Comparison of ENCODE assay signal across 15 cellular contexts in genomic region chr20:24871429-24872213, GRCh38.
DNase-seq lines count a peak whose midpoint lies in the region; ATAC-seq and TF ChIP-seq lines count a peak whose summit lies in the region.
"Had no signal": no experiment of that assay in that cellular context is flagged by ENCODE, and none has a peak within 500 bp of the region (broad histone marks: within the 10 kb centered on the region; RNA-seq: fewer than 3 reads in every experiment).

No MANE protein-coding gene starts in this region.

- intact Hi-C loops in activated T-helper 1 cell treated with anti-CD3 and anti-CD28 coated beads, Interleukin-12 subunit alpha, Interleukin-12 subunit beta, Interleukin-2, Interleukin-4 antibody, amounts not matched to agents 30 ng/mL and 10 ng/mL and 1 ng/mL, durations not matched to agents 14 hours and 24 hours and 36 hours (cut with micrococcal nuclease): no loop called here

- H3K9me3 Mint-ChIP-seq in progenitor cell of endocrine pancreas (ENCODE audit: low read depth): peaks cover 3% of the 10 kb centered on the region
- H3K9me3 Mint-ChIP-seq in activated T-helper 1 cell treated with anti-CD3 and anti-CD28 coated beads, Interleukin-12 subunit alpha, Interleukin-12 subunit beta, Interleukin-2, Interleukin-4 antibody, amounts not matched to agents 30 ng/mL and 10 ng/mL and 1 ng/mL, durations not matched to agents 14 hours and 24 hours and 36 hours: no peaks in the 10 kb centered on the region
- H3K9me3 Mint-ChIP-seq: CD8-positive, alpha-beta T cell had no signal

- H3K36me3 Mint-ChIP-seq in progenitor cell of endocrine pancreas (ENCODE audit: insufficient read depth): no peaks in the 10 kb centered on the region
- H3K36me3 Mint-ChIP-seq in activated T-helper 1 cell treated with anti-CD3 and anti-CD28 coated beads, Interleukin-12 subunit alpha, Interleukin-12 subunit beta, Interleukin-2, Interleukin-4 antibody, amounts not matched to agents 30 ng/mL and 10 ng/mL and 1 ng/mL, durations not matched to agents 14 hours and 24 hours and 36 hours (ENCODE audit: low read depth): no peaks in the 10 kb centered on the region
- H3K36me3 Mint-ChIP-seq: CD8-positive, alpha-beta T cell had no signal

- 0 out of 22 replicates have a peak, but pooled peaks cover 0 to 6% (median 0%) of the 10 kb centered on the region in 11 experiments for H4K20me1 ChIP-seq in BLaER1 treated with 17β-estradiol and CSF1 and Interleukin-3, amounts not matched to agents 10 nM and 100 nM

- no peak for TF ChIP-seq POLR2A in erythroblast (IDR thresholded peaks at IDR 0.05; ENCODE audit: low read length)

- no peaks in the 10 kb centered on the region for H3K36me3 ChIP-seq in BLaER1 treated with 17β-estradiol and CSF1 and Interleukin-3, amounts not matched to agents 10 nM and 100 nM

- H3K4me3 ChIP-seq in BLaER1 treated with 17β-estradiol and CSF1 and Interleukin-3, amounts not matched to agents 10 nM and 100 nM: no peak overlapping the region; a peak in 1 of 20 replicates

- H3K27ac ChIP-seq in BLaER1 treated with 17β-estradiol and CSF1 and Interleukin-3, amounts not matched to agents 10 nM and 100 nM: peak overlapping the region in 1 of 11 experiments; percentile 19; a peak in 1 of 22 replicates

- TF ChIP-seq CTCF in progenitor cell of endocrine pancreas (IDR thresholded peaks at IDR 0.05; ENCODE audit: unreplicated experiment): no peak

- H3K27ac Mint-ChIP-seq in progenitor cell of endocrine pancreas: peak overlapping the region; percentile 27
- H3K27ac Mint-ChIP-seq in activated T-helper 1 cell treated with anti-CD3 and anti-CD28 coated beads, Interleukin-12 subunit alpha, Interleukin-12 subunit beta, Interleukin-2, Interleukin-4 antibody, amounts not matched to agents 30 ng/mL and 10 ng/mL and 1 ng/mL, durations not matched to agents 14 hours and 24 hours and 36 hours: no peak overlapping the region
- H3K27ac Mint-ChIP-seq: CD8-positive, alpha-beta T cell; H9 had no signal

- peaks cover 30 to 44% (median 35%) of the 10 kb centered on the region in 10 experiments for H3K4me1 ChIP-seq in BLaER1 treated with 17β-estradiol and CSF1 and Interleukin-3, amounts not matched to agents 10 nM and 100 nM

- in situ Hi-C loops in G401 (cut with HindIII; ENCODE audit: low sequenced_read_pairs): no loop called here

- no peaks in the 10 kb centered on the region for H3K27me3 Mint-ChIP-seq in progenitor cell of endocrine pancreas
- H3K27me3 Mint-ChIP-seq in activated T-helper 1 cell treated with anti-CD3 and anti-CD28 coated beads, Interleukin-12 subunit alpha, Interleukin-12 subunit beta, Interleukin-2, Interleukin-4 antibody, amounts not matched to agents 30 ng/mL and 10 ng/mL and 1 ng/mL, durations not matched to agents 14 hours and 24 hours and 36 hours (ENCODE audit: insufficient read depth): peaks cover 5% of the 10 kb centered on the region

- no peak overlapping the region for H3K4me3 Mint-ChIP-seq in progenitor cell of endocrine pancreas (ENCODE audit: low read depth)
- H3K4me3 Mint-ChIP-seq in activated T-helper 1 cell treated with anti-CD3 and anti-CD28 coated beads, Interleukin-12 subunit alpha, Interleukin-12 subunit beta, Interleukin-2, Interleukin-4 antibody, amounts not matched to agents 30 ng/mL and 10 ng/mL and 1 ng/mL, durations not matched to agents 14 hours and 24 hours and 36 hours: no peak overlapping the region
- H3K4me3 Mint-ChIP-seq: CD8-positive, alpha-beta T cell; H9 had no signal

- peak; percentile 65 for DNase-seq in NCI-H2171 (lab: John Stamatoyannopoulos, UW)
- DNase-seq in inferior parietal cortex (ENCODE audit: extremely low spot score): peak; percentile 6
- DNase-seq in progenitor cell of endocrine pancreas (ENCODE audit: low spot score, unreplicated experiment): no peak
- no peak for DNase-seq in erythroblast (lab: John Stamatoyannopoulos, UW)
- DNase-seq in G401 (ENCODE audit: low spot score): no peak
- DNase-seq in activated T-helper 1 cell treated with anti-CD3 and anti-CD28 coated beads, Interleukin-12 subunit alpha, Interleukin-12 subunit beta, Interleukin-2, Interleukin-4 antibody, amounts not matched to agents 30 ng/mL and 10 ng/mL and 1 ng/mL, durations not matched to agents 14 hours and 24 hours and 36 hours (ENCODE audit: low spot score): no peak
- DNase-seq: CD8-positive, alpha-beta T cell; H9; MM.1S; NCI-H2081; NCI-H226; NCI-H748 treated with DMSO at 0.1 percent for 48 hours had no signal

- H3K9ac ChIP-seq in BLaER1 treated with 17β-estradiol and CSF1 and Interleukin-3, amounts not matched to agents 10 nM and 100 nM: peak overlapping the region in 3 of 11 experiments; percentile 26 to 49 (median 47); a peak in 3 of 22 replicates

- peak overlapping the region; percentile 88 to 98 (median 93) for H3K4me2 ChIP-seq in BLaER1 treated with 17β-estradiol and CSF1 and Interleukin-3, amounts not matched to agents 10 nM and 100 nM

- ATAC-seq in HG03039 (IDR thresholded peaks at IDR 0.05; ENCODE audit: unreplicated experiment): no peak
- ATAC-seq: CD8-positive, alpha-beta T cell; Right ventricle myocardium inferior had no signal

- peaks cover 0 to 15% (median 0%) of the 10 kb centered on the region in 11 experiments; a peak in 4 of 22 replicates for H3K27me3 ChIP-seq in BLaER1 treated with 17β-estradiol and CSF1 and Interleukin-3, amounts not matched to agents 10 nM and 100 nM

- H3K4me1 Mint-ChIP-seq in progenitor cell of endocrine pancreas (ENCODE audit: low read depth): no peaks in the 10 kb centered on the region
- no peaks in the 10 kb centered on the region for H3K4me1 Mint-ChIP-seq in activated T-helper 1 cell treated with anti-CD3 and anti-CD28 coated beads, Interleukin-12 subunit alpha, Interleukin-12 subunit beta, Interleukin-2, Interleukin-4 antibody, amounts not matched to agents 30 ng/mL and 10 ng/mL and 1 ng/mL, durations not matched to agents 14 hours and 24 hours and 36 hours (ENCODE audit: low read depth)

- peaks cover 3 to 14% (median 7%) of the 10 kb centered on the region in 11 experiments; a peak in 20 of 22 replicates for H3K9me3 ChIP-seq in BLaER1 treated with 17β-estradiol and CSF1 and Interleukin-3, amounts not matched to agents 10 nM and 100 nM (replicated peaks in 1 of 11)

Comparison
In these comparisons a context has a peak if more than half of its experiments do, and no peak if none do; other contexts are left out.
1. DNase-seq: peak in NCI-H2171 (single experiment) and inferior parietal cortex (single experiment); none in progenitor cell of endocrine pancreas (single experiment), erythroblast (0 of 2), G401 (single experiment) and activated T-helper 1 cell treated with anti-CD3 and anti-CD28 coated beads, Interleukin-12 subunit alpha, Interleukin-12 subunit beta, Interleukin-2, Interleukin-4 antibody, amounts not matched to agents 30 ng/mL and 10 ng/mL and 1 ng/mL, durations not matched to agents 14 hours and 24 hours and 36 hours (single experiment).